18 cellular contexts compared by ENCODE assay signal in the genomic region with DNA sequence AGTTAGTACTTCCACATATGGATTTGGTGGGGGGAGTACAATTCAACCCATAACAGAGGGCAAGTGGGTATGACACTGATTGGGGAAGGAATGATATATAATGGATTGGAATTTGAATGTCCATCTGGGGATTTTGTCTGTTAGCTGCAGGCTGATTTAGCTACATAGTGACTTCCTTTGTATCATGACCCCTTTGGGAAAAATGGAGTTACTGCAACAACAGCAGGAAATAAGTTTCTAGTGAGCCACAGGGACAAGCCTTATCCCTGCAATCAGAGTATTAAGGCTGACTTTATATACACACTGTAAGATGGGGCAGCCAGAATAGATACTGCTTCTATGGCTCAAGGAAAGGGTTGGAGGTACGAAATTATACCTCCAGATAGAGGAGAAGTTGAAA.
DNase-seq lines count a peak whose midpoint lies in the region; ATAC-seq and TF ChIP-seq lines count a peak whose summit lies in the region.
"Had no signal": no experiment of that assay in that cellular context is flagged by ENCODE, and none has a peak within 500 bp of the region (broad histone marks: within the 10 kb centered on the region; RNA-seq: fewer than 3 reads in every experiment).

No MANE protein-coding gene starts in this region.

- H3K4me1 ChIP-seq in HCT116 (ENCODE audit: control insufficient read depth in 1 of 2, insufficient read depth in 2 of 2, low read length in 2 of 2) (no peaks in the 10 kb centered on the region), mesenchymal stem cell (ENCODE audit: control insufficient read depth, insufficient read depth, low read depth, low read length) (no peaks in the 10 kb centered on the region), psoas muscle (peaks cover 7% of the 10 kb centered on the region)
- H3K4me1 ChIP-seq: right atrium auricular region, tibial artery had no signal

- no peak overlapping the region for H2BK12ac ChIP-seq in mesenchymal stem cell (ENCODE audit: low read length in 2 of 2)

- no peak overlapping the region for H4K8ac ChIP-seq in mesenchymal stem cell (ENCODE audit: low read length)

- RAD21 ChIA-PET in HCT116 (lab: Charles Lee; ENCODE audit: low non-redundant PET in 1 of 2, low total read pairs in 2 of 2, uncharacterized antibody in 2 of 2, unreplicated experiment in 2 of 2): no interaction called here

- H2BK120ac ChIP-seq in mesenchymal stem cell (ENCODE audit: low read depth, low read length): no peak overlapping the region

- 33% methylated on average over 1 of the region's 1 CpG for WGBS in mesenchymal stem cell
- 77 to 91% (median 90%) methylated on average over 1 of the region's 1 CpG for WGBS in psoas muscle, 3 donors

- H3K4me2 ChIP-seq in HCT116 (ENCODE audit: low read length) (no peak overlapping the region), mesenchymal stem cell (ENCODE audit: low read length, poor library complexity, severe bottlenecking) (no peak overlapping the region)

- H3K9me3 ChIP-seq in HCT116 (ENCODE audit: control insufficient read depth in 1 of 2, insufficient read depth in 1 of 2, low read depth in 1 of 2, low read length in 2 of 2) (no peaks in the 10 kb centered on the region), mesenchymal stem cell (ENCODE audit: control insufficient read depth, low read length) (no peaks in the 10 kb centered on the region), psoas muscle (no peaks in the 10 kb centered on the region)
- H3K9me3 ChIP-seq: right atrium auricular region, tibial artery had no signal

- no peak overlapping the region for H3K14ac ChIP-seq in mesenchymal stem cell (ENCODE audit: low read length in 2 of 2)

- H2AFZ ChIP-seq in HCT116 (ENCODE audit: low read depth, low read length, poor library complexity, severe bottlenecking) (no peak overlapping the region), mesenchymal stem cell (ENCODE audit: low read depth, low read length) (no peak overlapping the region)

- no peak overlapping the region for H3K4ac ChIP-seq in mesenchymal stem cell (ENCODE audit: low read depth in 1 of 2, low read length in 2 of 2)

- TF ChIP-seq RAD21 in HCT116 (IDR thresholded peaks at IDR 0.05; ENCODE audit: low read depth): no peak

- no peak for TF ChIP-seq POLR2A in HCT116 (IDR thresholded peaks at IDR 0.05; ENCODE audit: borderline replicate concordance, extremely low read depth, insufficient read depth, insufficient read length)

- no peak overlapping the region for H2BK5ac ChIP-seq in mesenchymal stem cell (ENCODE audit: low read depth, low read length, poor library complexity, severe bottlenecking)

- no TSS peak for BruUV-seq in HCT116 (replicated peaks; lab: Mats Ljungman, UMichigan)

- no peak overlapping the region for H3K9ac ChIP-seq in HCT116 (ENCODE audit: low read length)
- no peak overlapping the region for H3K9ac ChIP-seq in mesenchymal stem cell (ENCODE audit: low read length)

- H2BK15ac ChIP-seq in mesenchymal stem cell (ENCODE audit: low read depth, poor library complexity, severe bottlenecking): no peak overlapping the region

- CTCF ChIA-PET in HCT116 (lab: Charles Lee): no interaction called here

- H3K27me3 ChIP-seq in HCT116 (ENCODE audit: insufficient read depth, low read length) (no peaks in the 10 kb centered on the region), mesenchymal stem cell (ENCODE audit: control insufficient read depth in 1 of 2, insufficient read depth in 1 of 2, low read length in 2 of 2) (no peaks in the 10 kb centered on the region), psoas muscle (ENCODE audit: insufficient read depth in 3 of 3, low read length in 2 of 3) (no peaks in the 10 kb centered on the region)
- H3K27me3 ChIP-seq: right atrium auricular region, tibial artery had no signal

- H3K79me1 ChIP-seq in mesenchymal stem cell (replicated peaks; ENCODE audit: low read length, poor library complexity, severe bottlenecking): no peaks in the 10 kb centered on the region

- POLR2A ChIA-PET in HCT116 (lab: Charles Lee): no interaction called here

- no peak overlapping the region for H2AK5ac ChIP-seq in mesenchymal stem cell (ENCODE audit: low read length, severe bottlenecking)

- H3K79me2 ChIP-seq in HCT116 (ENCODE audit: insufficient read depth, low read length): no peaks in the 10 kb centered on the region

- no peak overlapping the region for H3K23ac ChIP-seq in mesenchymal stem cell (ENCODE audit: low read length in 2 of 2)

- TF ChIP-seq CTCF in HCT116 (IDR thresholded peaks at IDR 0.05 in 2 of 3, conservative IDR thresholded peaks at IDR 0.05 in 1 of 3; ENCODE audit: borderline replicate concordance in 1 of 3, insufficient read depth in 1 of 3, low read depth in 2 of 3, low read length in 2 of 3) (peak in 1 of 3 experiments; percentile 34; a peak in 1 of 6 replicates), astrocyte of the cerebellum (IDR thresholded peaks at IDR 0.05; ENCODE audit: low read depth, low read length, missing control alignments) (peak; percentile 21), psoas muscle (IDR thresholded peaks at IDR 0.05) (no peak)

- H3K9me2 ChIP-seq in HCT116 (ENCODE audit: insufficient read depth): no peaks in the 10 kb centered on the region

- no peak overlapping the region for H3K18ac ChIP-seq in mesenchymal stem cell (ENCODE audit: low read depth in 1 of 2, low read length in 2 of 2)

- no peaks in the 10 kb centered on the region for H4K20me1 ChIP-seq in HCT116 (ENCODE audit: insufficient read depth)

- H3K27ac ChIP-seq in HCT116 (ENCODE audit: low read depth, low read length): no peak overlapping the region
- no peak overlapping the region for H3K27ac ChIP-seq in mesenchymal stem cell (ENCODE audit: low read length, poor library complexity, severe bottlenecking)
- no peak overlapping the region for H3K27ac ChIP-seq in psoas muscle
- H3K27ac ChIP-seq: right atrium auricular region, tibial artery had no signal

- intact Hi-C loops in HCT116 (cut with micrococcal nuclease) (no loop called here), psoas muscle (cut with DNase I) (loop anchor here in 1 of 2 donors (5.0 kb wide), 1 partner anchor 1607 kb away; no protein-coding TSS in a partner anchor)

- DNase-seq in DMS53 (lab: John Stamatoyannopoulos, UW): peak; percentile 55
- DNase-seq in HCT116 (ENCODE audit: low read depth, low spot score): peak; percentile 3
- no peak for DNase-seq in astrocyte of the cerebellum (ENCODE audit: low read depth)
- DNase-seq in mesenchymal stem cell: peak; percentile 3
- DNase-seq in psoas muscle: no peak
- no peak for DNase-seq in GM19238 (ENCODE audit: insufficient read length, low spot score)
- DNase-seq: amygdala; CD8-positive, alpha-beta T cell; HCEC 1CT; natural killer cell; NCI-H2029; NK-92 treated with Interleukin-12 subunit alpha and Interleukin-12 subunit beta, amount 100 ng/mL, for 24 hours; stimulated activated CD4-positive, alpha-beta T cell treated with anti-CD3 and anti-CD28 coated beads, Interleukin-2, amount 100 ng/mL, for 24 hours; stimulated activated CD8-positive, alpha-beta memory T cell treated with anti-CD3 and anti-CD28 coated beads, Interleukin-4, amount 100 ng/mL, for 48 hours; tibial artery had no signal

- no peaks in the 10 kb centered on the region for H3K36me3 ChIP-seq in HCT116 (ENCODE audit: control insufficient read depth in 1 of 2, insufficient read depth in 2 of 2, low read length in 2 of 2)
- H3K36me3 ChIP-seq in mesenchymal stem cell (ENCODE audit: control insufficient read depth in 1 of 2, insufficient read depth in 2 of 2, low read depth in 1 of 2, low read length in 2 of 2): no peaks in the 10 kb centered on the region
- no peaks in the 10 kb centered on the region for H3K36me3 ChIP-seq in psoas muscle (ENCODE audit: insufficient read depth in 1 of 2, low read depth in 1 of 2)
- H3K36me3 ChIP-seq: right atrium auricular region, tibial artery had no signal

- ATAC-seq in HCT116 (peak; percentile 65; the same call in 1 of the 2 replicates), psoas muscle (no peak), GM19395 (IDR thresholded peaks at IDR 0.05; ENCODE audit: unreplicated experiment) (no peak)
- ATAC-seq: CD8-positive, alpha-beta T cell; natural killer cell had no signal

- H3K4me3 ChIP-seq in HCT116 (replicated peaks in 1 of 2; ENCODE audit: low read depth in 1 of 2, low read length in 2 of 2) (no peak overlapping the region), astrocyte of the cerebellum (ENCODE audit: low read depth, low read length) (no peak overlapping the region), mesenchymal stem cell (ENCODE audit: insufficient read depth in 1 of 2, low read depth in 1 of 2, low read length in 2 of 2) (no peak overlapping the region), psoas muscle (no peak overlapping the region)
- H3K4me3 ChIP-seq: lung, right atrium auricular region, tibial artery had no signal

- in situ Hi-C loops in astrocyte of the cerebellum (cut with HindIII; ENCODE audit: low sequenced_read_pairs): no loop called here

- H4K91ac ChIP-seq in mesenchymal stem cell (ENCODE audit: low read length): no peak overlapping the region

TF ChIP-seq in HCT116, 20 proteins besides CTCF, POLR2A, EP300 and RAD21 (continues in another document):
- TF ChIP-seq, protein P1, sequence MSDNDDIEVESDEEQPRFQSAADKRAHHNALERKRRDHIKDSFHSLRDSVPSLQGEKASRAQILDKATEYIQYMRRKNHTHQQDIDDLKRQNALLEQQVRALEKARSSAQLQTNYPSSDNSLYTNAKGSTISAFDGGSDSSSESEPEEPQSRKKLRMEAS (IDR thresholded peaks at IDR 0.05): no peak
- TF ChIP-seq, protein P2, sequence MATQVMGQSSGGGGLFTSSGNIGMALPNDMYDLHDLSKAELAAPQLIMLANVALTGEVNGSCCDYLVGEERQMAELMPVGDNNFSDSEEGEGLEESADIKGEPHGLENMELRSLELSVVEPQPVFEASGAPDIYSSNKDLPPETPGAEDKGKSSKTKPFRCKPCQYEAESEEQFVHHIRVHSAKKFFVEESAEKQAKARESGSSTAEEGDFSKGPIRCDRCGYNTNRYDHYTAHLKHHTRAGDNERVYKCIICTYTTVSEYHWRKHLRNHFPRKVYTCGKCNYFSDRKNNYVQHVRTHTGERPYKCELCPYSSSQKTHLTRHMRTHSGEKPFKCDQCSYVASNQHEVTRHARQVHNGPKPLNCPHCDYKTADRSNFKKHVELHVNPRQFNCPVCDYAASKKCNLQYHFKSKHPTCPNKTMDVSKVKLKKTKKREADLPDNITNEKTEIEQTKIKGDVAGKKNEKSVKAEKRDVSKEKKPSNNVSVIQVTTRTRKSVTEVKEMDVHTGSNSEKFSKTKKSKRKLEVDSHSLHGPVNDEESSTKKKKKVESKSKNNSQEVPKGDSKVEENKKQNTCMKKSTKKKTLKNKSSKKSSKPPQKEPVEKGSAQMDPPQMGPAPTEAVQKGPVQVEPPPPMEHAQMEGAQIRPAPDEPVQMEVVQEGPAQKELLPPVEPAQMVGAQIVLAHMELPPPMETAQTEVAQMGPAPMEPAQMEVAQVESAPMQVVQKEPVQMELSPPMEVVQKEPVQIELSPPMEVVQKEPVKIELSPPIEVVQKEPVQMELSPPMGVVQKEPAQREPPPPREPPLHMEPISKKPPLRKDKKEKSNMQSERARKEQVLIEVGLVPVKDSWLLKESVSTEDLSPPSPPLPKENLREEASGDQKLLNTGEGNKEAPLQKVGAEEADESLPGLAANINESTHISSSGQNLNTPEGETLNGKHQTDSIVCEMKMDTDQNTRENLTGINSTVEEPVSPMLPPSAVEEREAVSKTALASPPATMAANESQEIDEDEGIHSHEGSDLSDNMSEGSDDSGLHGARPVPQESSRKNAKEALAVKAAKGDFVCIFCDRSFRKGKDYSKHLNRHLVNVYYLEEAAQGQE (IDR thresholded peaks at IDR 0.05; ENCODE audit: low read depth): no peak
- no peak for TF ChIP-seq FOSL1 (IDR thresholded peaks at IDR 0.05; ENCODE audit: low read depth)

Comparison
In these comparisons a context has a peak if more than half of its experiments do, and no peak if none do; other contexts are left out.
1. DNase-seq: peak in DMS53 (single experiment), HCT116 (single experiment) and mesenchymal stem cell (single experiment); none in astrocyte of the cerebellum (single experiment), psoas muscle (0 of 2) and GM19238 (single experiment).